Comparison of ENCODE assay signal across 9 cellular contexts in the genomic region with DNA sequence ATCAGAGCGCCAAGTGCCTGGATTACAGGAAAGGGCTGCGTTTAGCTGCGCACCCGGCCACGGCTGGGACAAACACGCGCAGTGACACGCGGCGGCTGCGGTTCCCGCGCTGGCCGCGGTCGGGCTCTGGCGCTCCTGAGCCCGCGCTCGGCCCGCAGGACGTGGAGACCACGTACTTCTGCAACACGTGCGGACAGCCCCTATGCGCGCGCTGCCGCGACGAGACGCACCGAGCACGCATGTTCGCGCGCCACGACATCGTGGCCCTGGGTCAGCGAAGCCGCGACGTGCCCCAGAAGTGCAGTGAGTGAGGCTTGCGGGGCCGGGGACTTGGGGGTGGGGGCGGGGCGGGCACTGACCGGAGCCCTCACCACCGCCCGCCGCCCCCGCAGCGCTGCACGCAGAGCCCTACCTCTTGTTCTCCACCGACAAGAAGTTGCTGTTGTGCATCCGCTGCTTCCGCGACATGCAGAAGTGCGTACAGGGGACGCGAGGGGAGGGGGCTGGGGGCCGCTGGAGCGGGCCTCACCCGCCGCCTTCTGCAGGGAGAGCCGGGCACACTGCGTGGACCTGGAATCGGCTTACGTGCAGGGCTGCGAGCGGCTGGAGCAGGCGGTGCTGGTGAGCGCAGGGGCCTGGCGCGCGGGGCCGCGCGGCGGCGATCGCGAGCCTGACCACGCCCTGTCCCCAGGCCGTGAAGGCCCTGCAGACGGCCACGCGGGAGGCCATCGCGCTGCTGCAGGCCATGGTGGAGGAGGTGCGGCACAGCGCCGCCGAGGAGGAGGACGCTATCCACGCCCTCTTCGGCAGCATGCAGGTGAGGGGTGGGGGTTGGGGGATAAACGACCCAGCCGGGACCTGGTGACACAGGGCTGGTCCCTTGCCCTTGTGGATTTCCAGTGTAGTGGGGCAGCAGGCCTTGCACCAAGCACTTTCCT. TPM values are rescaled to one million over a fixed set of nuclear protein-coding genes. Genes with fewer than 3 reads are reported as not detected.
DNase-seq lines count a peak whose midpoint lies in the region; ATAC-seq and TF ChIP-seq lines count a peak whose summit lies in the region.
"Had no signal": no experiment of that assay in that cellular context is flagged by ENCODE, and none has a peak within 500 bp of the region (broad histone marks: within the 10 kb centered on the region; RNA-seq: fewer than 3 reads in every experiment).

No MANE protein-coding gene starts in this region.

- intact Hi-C loops in mammary epithelial cell (cut with micrococcal nuclease): no loop called here
- intact Hi-C loops in stomach (cut with DNase I; ENCODE audit: low total_unique reads): loop anchor here (10.0 kb wide), 1 partner anchor 214 kb away; a partner anchor contains a TSS

- no peak overlapping the region for H3K4me3 ChIP-seq in mammary epithelial cell (replicated peaks in 1 of 3; ENCODE audit: insufficient read depth in 1 of 3, low read depth in 2 of 3, low read length in 3 of 3)
- H3K4me3 ChIP-seq in stomach: peak overlapping the region; percentile 39 to 63 (median 50)

- 17% methylated on average over 1 of the region's 99 CpGs for WGBS in mammary epithelial cell (ENCODE audit: low coverage, missing lambda C conversion rate)
- WGBS in stomach, 5 donors: 1 to 7% (median 4%) methylated on average over 57 to 99 of the region's 99 CpGs

- H3K36me3 ChIP-seq in mammary epithelial cell (ENCODE audit: insufficient read depth, low read length): no peaks in the 10 kb centered on the region
- H3K36me3 ChIP-seq in stomach: peaks cover 0 to 29% (median 23%) of the 10 kb centered on the region in 4 donors

- peak overlapping the region; percentile 33 for H2AFZ ChIP-seq in mammary epithelial cell (ENCODE audit: low read depth, low read length)

- no peaks in the 10 kb centered on the region for H3K9me3 ChIP-seq in mammary epithelial cell (replicated peaks; ENCODE audit: insufficient read depth, low read length)
- H3K9me3 ChIP-seq in stomach: no peaks in the 10 kb centered on the region

- CTCF ChIA-PET in mammary epithelial cell (lab: Charles Lee; ENCODE audit: low non-redundant PET): no interaction called here

- no peak for TF ChIP-seq EP300 in stomach (IDR thresholded peaks at IDR 0.05)

- H3K79me2 ChIP-seq in mammary epithelial cell (ENCODE audit: insufficient read depth, low read length): no peaks in the 10 kb centered on the region

- TF ChIP-seq CTCF in GM13976 (IDR thresholded peaks at IDR 0.05; ENCODE audit: borderline replicate concordance, control extremely low read depth, extremely low read depth, insufficient read depth, missing control alignments) (peak; percentile 24), mammary epithelial cell (conservative IDR thresholded peaks at IDR 0.05 in 1 of 2, IDR thresholded peaks at IDR 0.05 in 1 of 2; ENCODE audit: extremely low read depth in 1 of 2, insufficient read depth in 1 of 2, low read depth in 1 of 2, low read length in 2 of 2) (peak in 1 of 2 donors; percentile 49), stomach (IDR thresholded peaks at IDR 0.05) (peak in 5 of 7 experiments; percentile 46 to 85 (median 61))

- in situ Hi-C loops in GM13976 (cut with MboI; ENCODE audit: low sequenced_read_pairs, unreplicated experiment) (no loop called here), mammary epithelial cell (cut with MboI; ENCODE audit: low sequenced_read_pairs in 2 of 2) (no loop called here)

- H4K20me1 ChIP-seq in mammary epithelial cell (ENCODE audit: insufficient read depth, low read length): peaks cover 2% of the 10 kb centered on the region

- no peak overlapping the region for H3K9ac ChIP-seq in mammary epithelial cell (ENCODE audit: insufficient read depth, low read length)

- BruUV-seq in mammary epithelial cell (replicated peaks; lab: Mats Ljungman, UMichigan): no TSS peak

- no peak for ATAC-seq in HG03045 (IDR thresholded peaks at IDR 0.05; ENCODE audit: unreplicated experiment)

- H3K4me1 ChIP-seq in mammary epithelial cell (ENCODE audit: insufficient read depth, low read length): peaks cover 20% of the 10 kb centered on the region
- peaks cover 37 to 54% (median 48%) of the 10 kb centered on the region in 4 donors for H3K4me1 ChIP-seq in stomach

- H3K27me3 ChIP-seq in mammary epithelial cell (ENCODE audit: insufficient read depth, low read length) (no peaks in the 10 kb centered on the region), stomach (peaks cover 0 to 41% (median 0%) of the 10 kb centered on the region in 3 donors)

- DNase-seq in GM13976 (ENCODE audit: low spot score) (peak; percentile 78), NOMO-1 (lab: John Stamatoyannopoulos, UW; ENCODE audit: unreplicated experiment in 2 of 2) (peak; percentile 62 to 74), mammary epithelial cell (no peak), left kidney (ENCODE audit: low read depth, low spot score) (peak; percentile 80), stomach (peak; percentile 55), pons (ENCODE audit: low spot score) (no peak), mucosa of gallbladder (ENCODE audit: low spot score) (no peak)

- no peak overlapping the region for H3K4me2 ChIP-seq in mammary epithelial cell (ENCODE audit: insufficient read depth, low read depth, low read length)

- TF ChIP-seq POLR2A in stomach (IDR thresholded peaks at IDR 0.05): no peak

- dilution Hi-C loops in mammary epithelial cell (cut with HindIII; ENCODE audit: low sequenced_read_pairs): no loop called here

- H3K27ac ChIP-seq in mammary epithelial cell (ENCODE audit: insufficient read depth, low read depth, low read length): no peak overlapping the region
- H3K27ac ChIP-seq in stomach: peak overlapping the region in 2 of 5 donors; percentile 8 to 56

RNA-seq across cellular contexts. Expression of a gene that starts 3.1 kb away (rescaled TPM):
- total RNA-seq in mammary epithelial cell (10 to 100 TPM; 25.7 to 26.5 TPM), stomach (100 to 1,000 TPM in 1 of 5 donors, 10 to 100 TPM in 4; 11.9 to 112 (median 69.4) TPM), mucosa of gallbladder (26.6 TPM)
- polyA plus RNA-seq in mammary epithelial cell (5.9 TPM), stomach (10 to 100 TPM in 1 of 3 donors, 1 to 10 TPM in 2; 1.5 to 17.5 (median 3.9) TPM)
- 6.6 TPM for polyA minus RNA-seq in mammary epithelial cell

RNA-seq across cellular contexts. Expression of a gene that starts 9.6 kb away (rescaled TPM):
- 100 to 1,000 TPM in 1 of 2 donors, 10 to 100 TPM in 1; 69.7 to 303 TPM for total RNA-seq in mammary epithelial cell
- 166 TPM for polyA plus RNA-seq in mammary epithelial cell
- 24.4 TPM for polyA minus RNA-seq in mammary epithelial cell
- 100 to 1,000 TPM; 103 to 301 (median 166) TPM for total RNA-seq in stomach
- 100 to 1,000 TPM; 343 to 718 (median 413) TPM for polyA plus RNA-seq in stomach
- total RNA-seq in mucosa of gallbladder: 282 TPM

RNA-seq across cellular contexts. Expression of a gene that starts 26.8 kb away (rescaled TPM):
- total RNA-seq in mammary epithelial cell (10 to 100 TPM; 65.2 to 75.4 TPM), stomach (10 to 100 TPM; 16.3 to 67.9 (median 35.2) TPM), mucosa of gallbladder (52.9 TPM)
- polyA plus RNA-seq in mammary epithelial cell (76.3 TPM), stomach (10 to 100 TPM in 2 of 3 donors, 1 to 10 TPM in 1; 9.9 to 15.9 (median 14.6) TPM)
- 71.0 TPM for polyA minus RNA-seq in mammary epithelial cell

RNA-seq across cellular contexts. Expression of a gene that starts 28.9 kb away (rescaled TPM):
- total RNA-seq in mammary epithelial cell (under 1 TPM; 0.49 to 0.83 TPM), stomach (under 1 TPM in 4 of 5 donors, not detected in 1; 0.29 to 0.92 (median 0.37) TPM), mucosa of gallbladder (0.23 TPM)
- polyA plus RNA-seq in mammary epithelial cell (0.09 TPM), stomach (under 1 TPM; 0.06 to 0.83 (median 0.15) TPM)
- not detected for polyA minus RNA-seq in mammary epithelial cell

RNA-seq across cellular contexts. Expression of a gene that starts 35.0 kb away (rescaled TPM):
- total RNA-seq in mammary epithelial cell (not detected), stomach (not detected), mucosa of gallbladder (not detected)
- polyA plus RNA-seq in mammary epithelial cell (not detected), stomach (not detected)
- not detected for polyA minus RNA-seq in mammary epithelial cell
- total RNA-seq: T-helper 2 cell treated with Interferon-gamma antibody and Interleukin-4, amounts not matched to agents 100 ng/mL and 5 ng/mL, for 36 hours had no signal

Comparison
In these comparisons a context has a peak if more than half of its experiments do, and no peak if none do; other contexts are left out.
1. DNase-seq: peak in GM13976 (single experiment), NOMO-1 (2 of 2), left kidney (single experiment) and stomach (single experiment); none in mammary epithelial cell (single experiment), pons (single experiment) and mucosa of gallbladder (single experiment).
2. H3K4me3 ChIP-seq: peak in stomach (4 of 4); none in mammary epithelial cell (0 of 3).